Comparison of ENCODE assay signal across 8 cellular contexts in genomic region chr21:29299906-29300546, GRCh38. TPM values are rescaled to one million over a fixed set of nuclear protein-coding genes. Genes with fewer than 3 reads are reported as not detected.
DNase-seq lines count a peak whose midpoint lies in the region; ATAC-seq and TF ChIP-seq lines count a peak whose summit lies in the region.

No MANE protein-coding gene starts in this region.

- H3K27ac ChIP-seq in effector memory CD4-positive, alpha-beta T cell (ENCODE audit: insufficient read depth, low read length, poor library complexity, severe bottlenecking) = peak overlapping the region; percentile 75

- H3K4me1 ChIP-seq in effector memory CD4-positive, alpha-beta T cell (ENCODE audit: control insufficient read depth, insufficient read depth, low read length, poor library complexity, severe bottlenecking) = peaks cover 19% of the 10 kb centered on the region

- intact Hi-C loops in CD14-positive monocyte (cut with micrococcal nuclease) = loop anchor here (1.0 to 5.0 kb wide), 8 partner anchors 15 to 213 kb away; no protein-coding TSS in a partner anchor
- intact Hi-C loops in activated CD4-positive, alpha-beta T cell treated with anti-CD3 and anti-CD28 coated beads, Interleukin-2, amount 10 ng/mL, durations not matched to agents 24 days and 14 days (cut with micrococcal nuclease) = loop anchor here (1.0 to 10.0 kb wide), 9 partner anchors 33 to 413 kb away; partner anchors contain the start of genes CCT8 and USP16

- H3K9me3 Mint-ChIP-seq in CD14-positive monocyte (peaks cover 0 to 3% (median 0%) of the 10 kb centered on the region in 7 donors), memory B cell (no peaks in the 10 kb centered on the region)
- no peaks in the 10 kb centered on the region for H3K9me3 Mint-ChIP-seq in activated CD4-positive, alpha-beta T cell treated with anti-CD3 and anti-CD28 coated beads, Interleukin-2, amount 10 ng/mL, durations not matched to agents 24 days and 14 days

- H3K9me3 ChIP-seq in effector memory CD4-positive, alpha-beta T cell (ENCODE audit: control insufficient read depth, low read length) = no peaks in the 10 kb centered on the region

- no peaks in the 10 kb centered on the region for H3K36me3 ChIP-seq in effector memory CD4-positive, alpha-beta T cell (ENCODE audit: control insufficient read depth, insufficient read depth, low read length)

- DNase-seq in CD14-positive monocyte (ENCODE audit: low spot score) (peak; percentile 95), NCI-H510A (lab: John Stamatoyannopoulos, UW) (peak; percentile 86), memory B cell (ENCODE audit: low spot score in 2 of 2) (peak; percentile 66 to 76)
- DNase-seq in activated CD4-positive, alpha-beta T cell treated with anti-CD3 and anti-CD28 coated beads, Interleukin-2, amount 10 ng/mL, durations not matched to agents 24 days and 14 days = peak; percentile 77
- peak; percentile 25 to 38 (median 28) for DNase-seq in effector memory CD4-positive, alpha-beta T cell
- DNase-seq in stimulated activated CD8-positive, alpha-beta memory T cell treated with anti-CD3 and anti-CD28 coated beads, Interleukin-7, amount 100 ng/mL, for 4 hours (ENCODE audit: low read depth in 2 of 2) = peak; percentile 37 to 49

- H3K27me3 ChIP-seq in effector memory CD4-positive, alpha-beta T cell (replicated peaks; ENCODE audit: control insufficient read depth, insufficient read depth, low read length, poor library complexity, severe bottlenecking) = no peaks in the 10 kb centered on the region

- H3K27me3 Mint-ChIP-seq in CD14-positive monocyte (ENCODE audit: low read depth in 3 of 3) (peaks cover 0 to 1% (median 0%) of the 10 kb centered on the region in 3 donors), memory B cell (no peaks in the 10 kb centered on the region)
- H3K27me3 Mint-ChIP-seq in activated CD4-positive, alpha-beta T cell treated with anti-CD3 and anti-CD28 coated beads, Interleukin-2, amount 10 ng/mL, durations not matched to agents 24 days and 14 days = no peaks in the 10 kb centered on the region

- peak; percentile 35 for ATAC-seq in GM19324 (IDR thresholded peaks at IDR 0.05; ENCODE audit: low FRiP score, unreplicated experiment)
- peak; percentile 48 for ATAC-seq in HG03378 (IDR thresholded peaks at IDR 0.05; ENCODE audit: unreplicated experiment)
- ATAC-seq in memory B cell (ENCODE audit: low read depth) = peak; percentile 57

- peak overlapping the region; percentile 97 to 100 (median 99) for H3K27ac Mint-ChIP-seq in CD14-positive monocyte
- H3K27ac Mint-ChIP-seq in activated CD4-positive, alpha-beta T cell treated with anti-CD3 and anti-CD28 coated beads, Interleukin-2, amount 10 ng/mL, durations not matched to agents 24 days and 14 days = peak overlapping the region; percentile 96
- peak overlapping the region; percentile 98 for H3K27ac Mint-ChIP-seq in memory B cell

- H3K36me3 Mint-ChIP-seq in CD14-positive monocyte = peaks cover 20 to 40% of the 10 kb centered on the region in 2 donors
- H3K36me3 Mint-ChIP-seq in activated CD4-positive, alpha-beta T cell treated with anti-CD3 and anti-CD28 coated beads, Interleukin-2, amount 10 ng/mL, durations not matched to agents 24 days and 14 days (ENCODE audit: low read depth) = peaks cover 7% of the 10 kb centered on the region
- no peaks in the 10 kb centered on the region for H3K36me3 Mint-ChIP-seq in memory B cell

- peak overlapping the region; percentile 95 to 98 for H3K4me3 Mint-ChIP-seq in CD14-positive monocyte
- peak overlapping the region; percentile 91 for H3K4me3 Mint-ChIP-seq in activated CD4-positive, alpha-beta T cell treated with anti-CD3 and anti-CD28 coated beads, Interleukin-2, amount 10 ng/mL, durations not matched to agents 24 days and 14 days
- H3K4me3 Mint-ChIP-seq in memory B cell = peak overlapping the region; percentile 90

- H3K4me1 Mint-ChIP-seq in CD14-positive monocyte (peaks cover 71% of the 10 kb centered on the region), memory B cell (peaks cover 46% of the 10 kb centered on the region)
- H3K4me1 Mint-ChIP-seq in activated CD4-positive, alpha-beta T cell treated with anti-CD3 and anti-CD28 coated beads, Interleukin-2, amount 10 ng/mL, durations not matched to agents 24 days and 14 days = peaks cover 47% of the 10 kb centered on the region

- H3K4me3 ChIP-seq in effector memory CD4-positive, alpha-beta T cell (ENCODE audit: insufficient read depth, low read depth, low read length, poor library complexity, severe bottlenecking) = peak overlapping the region; percentile 51

- no peak for TF ChIP-seq CTCF in CD14-positive monocyte (IDR thresholded peaks at IDR 0.05)

RNA-seq across cellular contexts. Expression of gene BACH1, which starts 1.3 kb away (rescaled TPM):
- 100 to 1,000 TPM; 148 to 199 TPM for polyA plus RNA-seq in CD14-positive monocyte
- 21.5 and 24.8 TPM in 2 replicates for total RNA-seq in activated CD4-positive, alpha-beta T cell treated with anti-CD3 and anti-CD28 coated beads, Interleukin-2, amount 10 ng/mL, durations not matched to agents 24 days and 14 days

Comparison
In these comparisons a context has a peak if more than half of its experiments do, and no peak if none do; other contexts are left out.
1. Peak in every context shown above with its lines: DNase-seq, ATAC-seq, H3K4me3 ChIP-seq and H3K27ac ChIP-seq.
2. DNase-seq: peak in every context shown above with its lines; median percentile 95 in CD14-positive monocyte; 86 in NCI-H510A; 77 in activated CD4-positive, alpha-beta T cell treated with anti-CD3 and anti-CD28 coated beads, Interleukin-2, amount 10 ng/mL, durations not matched to agents 24 days and 14 days; 71 in memory B cell; 43 in stimulated activated CD8-positive, alpha-beta memory T cell treated with anti-CD3 and anti-CD28 coated beads, Interleukin-7, amount 100 ng/mL, for 4 hours; 28 in effector memory CD4-positive, alpha-beta T cell.